9 cellular contexts compared by ENCODE assay signal in genomic region chr6:144349690-144350132, GRCh38.
DNase-seq lines count a peak whose midpoint lies in the region; ATAC-seq lines count a peak whose summit lies in the region.
"Had no signal": no experiment of that assay in that cellular context is flagged by ENCODE, and none has a peak within 500 bp of the region (broad histone marks: within the 10 kb centered on the region; RNA-seq: fewer than 3 reads in every experiment).

No MANE protein-coding gene starts in this region.

- H3K27me3 Mint-ChIP-seq in activated CD4-positive, alpha-beta T cell treated with anti-CD3 and anti-CD28 coated beads, Interleukin-2, amount 10 ng/mL, durations not matched to agents 7 days and 5 days, result no peaks in the 10 kb centered on the region
- no peaks in the 10 kb centered on the region for H3K27me3 Mint-ChIP-seq in activated CD8-positive, alpha-beta T cell treated with anti-CD3 and anti-CD28 coated beads, Interleukin-2, amount 10 ng/mL, durations not matched to agents 7 days and 5 days (ENCODE audit: low read depth)

- no peak for DNase-seq in activated CD4-positive, alpha-beta T cell treated with anti-CD3 and anti-CD28 coated beads, Interleukin-2, amount 10 ng/mL, durations not matched to agents 7 days and 5 days
- DNase-seq in activated CD4-positive, alpha-beta T cell treated with anti-CD3 and anti-CD28 coated beads, Interleukin-2, amount 50 U/mL, for 48 hours, result no peak
- peak; percentile 26 for DNase-seq in activated CD8-positive, alpha-beta T cell treated with anti-CD3 and anti-CD28 coated beads, Interleukin-2, amount 10 ng/mL, durations not matched to agents 7 days and 5 days
- DNase-seq in islet precursor cell, result peak; percentile 67
- DNase-seq in DMS79 (lab: John Stamatoyannopoulos, UW), result no peak
- no peak for DNase-seq in pons (ENCODE audit: low spot score)

- POLR2A ChIA-PET in activated CD4-positive, alpha-beta T cell treated with anti-CD3 and anti-CD28 coated beads, Interleukin-2, amount 10 ng/mL, durations not matched to agents 7 days and 5 days (lab: Charles Lee), result no interaction called here
- POLR2A ChIA-PET in activated CD8-positive, alpha-beta T cell treated with anti-CD3 and anti-CD28 coated beads, Interleukin-2, amount 10 ng/mL, durations not matched to agents 7 days and 5 days (lab: Charles Lee), result interaction anchor here (0.6 to 1.1 kb wide), 2 partner anchors 64 to 89 kb away, joined by 3 to 5 read pairs; partner anchors contain the start of gene UTRN

- no peaks in the 10 kb centered on the region for H3K9me3 ChIP-seq in thymus (ENCODE audit: control insufficient read depth)

- H3K27me3 ChIP-seq in thymus (ENCODE audit: control insufficient read depth, insufficient read depth), result no peaks in the 10 kb centered on the region

- 5% methylated on average over 5 of the region's 5 CpGs for WGBS in thymus

- peak overlapping the region; percentile 91 for H3K27ac ChIP-seq in thymus (ENCODE audit: low read depth)
- H3K27ac ChIP-seq: C4-2B had no signal

- H3K4me1 ChIP-seq in thymus (ENCODE audit: control insufficient read depth, insufficient read depth, low read length), result peaks cover 35% of the 10 kb centered on the region

- peaks cover 4% of the 10 kb centered on the region for H3K9me3 Mint-ChIP-seq in activated CD4-positive, alpha-beta T cell treated with anti-CD3 and anti-CD28 coated beads, Interleukin-2, amount 10 ng/mL, durations not matched to agents 7 days and 5 days
- H3K9me3 Mint-ChIP-seq in activated CD8-positive, alpha-beta T cell treated with anti-CD3 and anti-CD28 coated beads, Interleukin-2, amount 10 ng/mL, durations not matched to agents 7 days and 5 days (ENCODE audit: insufficient read depth), result no peaks in the 10 kb centered on the region

- peak overlapping the region; percentile 95 for H3K27ac Mint-ChIP-seq in activated CD4-positive, alpha-beta T cell treated with anti-CD3 and anti-CD28 coated beads, Interleukin-2, amount 10 ng/mL, durations not matched to agents 7 days and 5 days
- H3K27ac Mint-ChIP-seq in activated CD8-positive, alpha-beta T cell treated with anti-CD3 and anti-CD28 coated beads, Interleukin-2, amount 10 ng/mL, durations not matched to agents 7 days and 5 days, result peak overlapping the region; percentile 95

- no peaks in the 10 kb centered on the region for H3K36me3 ChIP-seq in thymus (ENCODE audit: control insufficient read depth, insufficient read depth)

- peak; percentile 50 for ATAC-seq in HG03432 (IDR thresholded peaks at IDR 0.05; ENCODE audit: unreplicated experiment)
- peak; percentile 56 for ATAC-seq in activated CD8-positive, alpha-beta T cell treated with anti-CD3 and anti-CD28 coated beads, Interleukin-2, amount 10 ng/mL, durations not matched to agents 7 days and 5 days

- CTCF ChIA-PET in activated CD4-positive, alpha-beta T cell treated with anti-CD3 and anti-CD28 coated beads, Interleukin-2, amount 10 ng/mL, durations not matched to agents 7 days and 5 days (lab: Charles Lee), result no interaction called here
- CTCF ChIA-PET in activated CD8-positive, alpha-beta T cell treated with anti-CD3 and anti-CD28 coated beads, Interleukin-2, amount 10 ng/mL, durations not matched to agents 7 days and 5 days (lab: Charles Lee), result interaction anchor here (0.7 to 1.2 kb wide), 4 partner anchors 9 to 114 kb away, joined by 3 read pairs; no protein-coding TSS in a partner anchor

- H3K4me1 Mint-ChIP-seq in activated CD4-positive, alpha-beta T cell treated with anti-CD3 and anti-CD28 coated beads, Interleukin-2, amount 10 ng/mL, durations not matched to agents 7 days and 5 days, result peaks cover 82% of the 10 kb centered on the region
- H3K4me1 Mint-ChIP-seq in activated CD8-positive, alpha-beta T cell treated with anti-CD3 and anti-CD28 coated beads, Interleukin-2, amount 10 ng/mL, durations not matched to agents 7 days and 5 days (ENCODE audit: low read depth), result peaks cover 86% of the 10 kb centered on the region

- peak overlapping the region; percentile 43 for H3K4me3 ChIP-seq in thymus (ENCODE audit: low read length)

- peak overlapping the region; percentile 68 for H3K4me3 Mint-ChIP-seq in activated CD4-positive, alpha-beta T cell treated with anti-CD3 and anti-CD28 coated beads, Interleukin-2, amount 10 ng/mL, durations not matched to agents 7 days and 5 days
- H3K4me3 Mint-ChIP-seq in activated CD8-positive, alpha-beta T cell treated with anti-CD3 and anti-CD28 coated beads, Interleukin-2, amount 10 ng/mL, durations not matched to agents 7 days and 5 days, result peak overlapping the region; percentile 66

- peaks cover 41% of the 10 kb centered on the region for H3K36me3 Mint-ChIP-seq in activated CD4-positive, alpha-beta T cell treated with anti-CD3 and anti-CD28 coated beads, Interleukin-2, amount 10 ng/mL, durations not matched to agents 7 days and 5 days (ENCODE audit: low read depth)
- H3K36me3 Mint-ChIP-seq in activated CD8-positive, alpha-beta T cell treated with anti-CD3 and anti-CD28 coated beads, Interleukin-2, amount 10 ng/mL, durations not matched to agents 7 days and 5 days (ENCODE audit: low read depth), result peaks cover 56% of the 10 kb centered on the region

Comparison
In these comparisons a context has a peak if more than half of its experiments do, and no peak if none do; other contexts are left out.
1. DNase-seq: peak in activated CD8-positive, alpha-beta T cell treated with anti-CD3 and anti-CD28 coated beads, Interleukin-2, amount 10 ng/mL, durations not matched to agents 7 days and 5 days (single experiment) and islet precursor cell (single experiment); none in activated CD4-positive, alpha-beta T cell treated with anti-CD3 and anti-CD28 coated beads, Interleukin-2, amount 10 ng/mL, durations not matched to agents 7 days and 5 days (single experiment), activated CD4-positive, alpha-beta T cell treated with anti-CD3 and anti-CD28 coated beads, Interleukin-2, amount 50 U/mL, for 48 hours (0 of 2), DMS79 (single experiment) and pons (single experiment).